17 cellular contexts compared by ENCODE assay signal in the genomic region with DNA sequence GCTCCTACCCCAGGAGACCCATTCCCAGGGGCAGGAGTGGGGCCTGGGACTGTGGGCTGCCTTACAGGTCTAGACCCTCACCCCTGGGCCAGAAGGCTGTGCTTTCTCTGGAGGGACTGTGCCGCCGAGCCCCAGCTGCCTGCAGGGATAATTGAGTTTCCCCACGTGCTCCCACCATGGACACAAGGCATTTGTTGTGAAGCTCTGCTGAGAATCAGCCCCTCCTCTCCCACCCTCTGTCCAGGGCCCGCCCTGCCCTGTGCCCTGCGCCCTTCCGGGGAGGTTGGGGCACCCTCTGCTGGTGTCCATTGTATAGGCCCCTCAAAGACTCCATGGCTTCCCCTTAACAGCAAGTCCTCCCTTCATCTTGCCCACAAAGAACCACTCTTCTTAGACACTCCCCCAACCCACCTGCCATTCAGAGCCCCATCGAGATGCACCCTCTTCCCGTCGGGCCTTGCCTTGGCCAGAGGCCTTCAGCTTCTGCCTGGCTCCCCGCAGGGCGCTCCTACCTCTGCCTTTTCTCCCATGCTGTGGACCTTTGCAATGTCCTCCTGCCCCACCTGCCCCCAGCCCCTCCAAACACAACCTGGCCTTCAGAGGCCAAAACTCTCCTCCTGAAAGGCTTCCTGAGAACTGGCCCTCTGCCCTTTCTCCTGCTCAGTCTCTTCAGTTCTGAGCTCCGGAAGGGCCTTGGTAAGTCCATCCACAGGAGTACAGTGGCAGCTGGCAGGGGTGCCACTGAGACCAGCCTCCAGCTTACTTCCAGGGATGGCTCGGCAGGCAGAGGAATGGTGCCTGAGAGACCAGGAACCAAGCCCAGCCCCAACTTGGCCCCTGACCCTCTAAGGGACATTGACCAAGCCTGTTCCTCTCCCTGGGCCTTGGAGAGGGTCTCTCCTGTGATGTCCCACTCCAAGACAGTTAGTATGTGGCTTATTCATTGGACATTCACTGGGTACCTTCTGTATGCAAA. TPM values are rescaled to one million over a fixed set of nuclear protein-coding genes. Genes with fewer than 3 reads are reported as not detected.
A peak's percentile ranks its signal among the peaks of the same experiment; 100 is the strongest.
DNase-seq lines count a peak whose midpoint lies in the region; ATAC-seq, FAIRE-seq and TF ChIP-seq lines count a peak whose summit lies in the region.
"Had no signal": no experiment of that assay in that cellular context is flagged by ENCODE, and none has a peak within 500 bp of the region (broad histone marks: within the 10 kb centered on the region; RNA-seq: fewer than 3 reads in every experiment).

No MANE protein-coding gene starts in this region.

- DNase-seq in RPMI8226 (peak; percentile 19), glutamatergic neuron (peak; percentile 23), NCI-H2227 (lab: John Stamatoyannopoulos, UW; ENCODE audit: unreplicated experiment) (no peak), D721Med (ENCODE audit: insufficient read length, low spot score) (no peak), NCI-H69 (lab: John Stamatoyannopoulos, UW) (no peak)
- DNase-seq: activated T-cell treated with anti-CD3 and anti-CD28 coated beads, Interleukin-2, amount 50 U/mL, for 4 hours; CD8-positive, alpha-beta T cell; Karpas-422; NCI-H226; SHP77 treated with DMSO at 0.1 percent for 48 hours had no signal

- peaks cover 6% of the 10 kb centered on the region; the same call in 1 of the 2 replicates for H3K4me1 ChIP-seq in DOHH2 (ENCODE audit: control insufficient read depth, low read length)
- peaks cover 23 to 46% (median 41%) of the 10 kb centered on the region in 3 donors for H3K4me1 ChIP-seq in skeletal muscle tissue (ENCODE audit: control insufficient read depth in 3 of 3, insufficient read depth in 3 of 3, low read length in 3 of 3)

- H3K9me2 ChIP-seq in DOHH2 (replicated peaks; ENCODE audit: control insufficient read depth, low read length): no peaks in the 10 kb centered on the region

- H3K4me1 Mint-ChIP-seq in glutamatergic neuron (ENCODE audit: low read depth, unreplicated experiment): peaks cover 3% of the 10 kb centered on the region

- no peak overlapping the region for H3K4me2 ChIP-seq in DOHH2 (ENCODE audit: low read length)

- H3K27me3 ChIP-seq in DOHH2 (ENCODE audit: control insufficient read depth, low read length): peaks cover 24% of the 10 kb centered on the region
- peaks cover 4 to 9% (median 5%) of the 10 kb centered on the region in 3 donors for H3K27me3 ChIP-seq in skeletal muscle tissue (ENCODE audit: control insufficient read depth in 3 of 3, insufficient read depth in 3 of 3, low read length in 3 of 3)

- TF ChIP-seq CTCF in DOHH2 (IDR thresholded peaks at IDR 0.05; ENCODE audit: low read depth, low read length, poor library complexity, severe bottlenecking): peak; percentile 28
- no peak for TF ChIP-seq CTCF in glutamatergic neuron (IDR thresholded peaks at IDR 0.05; ENCODE audit: partially characterized antibody, unreplicated experiment)
- no peak for TF ChIP-seq CTCF in D721Med (IDR thresholded peaks at IDR 0.05; ENCODE audit: insufficient read depth, missing control alignments)

- peaks cover 4% of the 10 kb centered on the region for H3K36me3 Mint-ChIP-seq in glutamatergic neuron (ENCODE audit: unreplicated experiment)
- H3K36me3 Mint-ChIP-seq: brain; CD8-positive, alpha-beta T cell; WTC11 had no signal

- no peaks in the 10 kb centered on the region for H3K79me2 ChIP-seq in DOHH2 (ENCODE audit: control insufficient read depth, low read length)

- H4K20me1 ChIP-seq in DOHH2 (ENCODE audit: control insufficient read depth, insufficient read depth, low read depth, low read length): no peaks in the 10 kb centered on the region

- H3K27me3 Mint-ChIP-seq in glutamatergic neuron (ENCODE audit: unreplicated experiment): peaks cover 14% of the 10 kb centered on the region

- H3K27ac ChIP-seq in DOHH2 (ENCODE audit: low read depth, low read length) (no peak overlapping the region), skeletal muscle tissue (ENCODE audit: low read depth, low read length) (peak overlapping the region; percentile 95)
- H3K27ac ChIP-seq: skin epidermis had no signal

- no peaks in the 10 kb centered on the region for H3F3A ChIP-seq in DOHH2 (ENCODE audit: control insufficient read depth, insufficient read depth)

- H3K4me3 ChIP-seq in DOHH2 (ENCODE audit: low read length) (no peak overlapping the region), skeletal muscle tissue (ENCODE audit: low read length in 3 of 3) (peak overlapping the region in 2 of 3 donors; percentile 63 to 68)
- H3K4me3 ChIP-seq: skin epidermis had no signal

- peak overlapping the region; percentile 14 to 83 (median 75) for H3K9ac ChIP-seq in skeletal muscle tissue (ENCODE audit: low read depth in 1 of 3, low read length in 3 of 3)

- no peak overlapping the region for H3K27ac Mint-ChIP-seq in glutamatergic neuron (ENCODE audit: unreplicated experiment)
- H3K27ac Mint-ChIP-seq: CD8-positive, alpha-beta T cell; WTC11 had no signal

- no peak overlapping the region for H3K4me3 Mint-ChIP-seq in glutamatergic neuron (ENCODE audit: unreplicated experiment)
- H3K4me3 Mint-ChIP-seq: activated T-cell treated with anti-CD3 and anti-CD28 coated beads, Interleukin-2, amount 50 U/mL, for 4 hours; CD8-positive, alpha-beta T cell had no signal

- peaks cover 3% of the 10 kb centered on the region for H3K9me3 Mint-ChIP-seq in glutamatergic neuron (ENCODE audit: unreplicated experiment)
- H3K9me3 Mint-ChIP-seq: activated T-cell treated with anti-CD3 and anti-CD28 coated beads, Interleukin-2, amount 50 U/mL, for 4 hours; CD8-positive, alpha-beta T cell; WTC11 had no signal

- H3K9me3 ChIP-seq in DOHH2 (ENCODE audit: control insufficient read depth, insufficient read depth, low read length) (no peaks in the 10 kb centered on the region), skeletal muscle tissue (ENCODE audit: control insufficient read depth in 3 of 3, low read length in 3 of 3) (no peaks in the 10 kb centered on the region)

- H3K36me3 ChIP-seq in DOHH2 (ENCODE audit: control insufficient read depth, low read length): no peaks in the 10 kb centered on the region
- H3K36me3 ChIP-seq in skeletal muscle tissue (ENCODE audit: control insufficient read depth in 3 of 3, insufficient read depth in 3 of 3, low read length in 3 of 3): no peaks in the 10 kb centered on the region

- ATAC-seq in HG02885 (IDR thresholded peaks at IDR 0.05; ENCODE audit: poor library complexity, unreplicated experiment): no peak
- ATAC-seq: activated T-cell treated with anti-CD3 and anti-CD28 coated beads, Interleukin-2, amount 50 U/mL, for 4 hours; CD8-positive, alpha-beta T cell; WTC11 had no signal

- no peak for FAIRE-seq in D721Med (lab: Jason Lieb, UNC)

RNA-seq across cellular contexts. Expression of a gene that starts 22.4 kb away (rescaled TPM):
- total RNA-seq in glutamatergic neuron (ENCODE audit: unreplicated experiment): 123 TPM
- 0.52 TPM for total RNA-seq in skeletal muscle tissue

RNA-seq across cellular contexts. Expression of a gene that starts 35.4 kb away (rescaled TPM):
- not detected for total RNA-seq in glutamatergic neuron (ENCODE audit: unreplicated experiment)
- total RNA-seq in skeletal muscle tissue: not detected
- total RNA-seq: activated T-cell treated with anti-CD3 and anti-CD28 coated beads, Interleukin-2, amount 50 U/mL, for 4 hours; CD8-positive, alpha-beta T cell; epithelial cell of proximal tubule; WTC11 had no signal

RNA-seq across cellular contexts. Expression of a gene that starts 48.5 kb away (rescaled TPM):
- total RNA-seq in glutamatergic neuron (ENCODE audit: unreplicated experiment): not detected
- total RNA-seq in skeletal muscle tissue: not detected
- total RNA-seq: activated T-cell treated with anti-CD3 and anti-CD28 coated beads, Interleukin-2, amount 50 U/mL, for 4 hours; CD8-positive, alpha-beta T cell; epithelial cell of proximal tubule; WTC11 had no signal

RNA-seq across cellular contexts. Expression of a gene that starts 58.6 kb away (rescaled TPM):
- not detected for total RNA-seq in glutamatergic neuron (ENCODE audit: unreplicated experiment)
- not detected for total RNA-seq in skeletal muscle tissue
- total RNA-seq: activated T-cell treated with anti-CD3 and anti-CD28 coated beads, Interleukin-2, amount 50 U/mL, for 4 hours; CD8-positive, alpha-beta T cell; epithelial cell of proximal tubule; WTC11 had no signal

Comparison
In these comparisons a context has a peak if more than half of its experiments do, and no peak if none do; other contexts are left out.
1. DNase-seq: peak in RPMI8226 (single experiment) and glutamatergic neuron (single experiment); none in NCI-H2227 (single experiment), D721Med (single experiment) and NCI-H69 (single experiment).
2. RNA of a gene that starts 22.4 kb away (total RNA-seq): 123 TPM in glutamatergic neuron (single experiment); 0.52 TPM in skeletal muscle tissue (single experiment); every median in the first group is over 10 times any median in the second.